ENCODE assay signal across 11 cellular contexts in the genomic region with DNA sequence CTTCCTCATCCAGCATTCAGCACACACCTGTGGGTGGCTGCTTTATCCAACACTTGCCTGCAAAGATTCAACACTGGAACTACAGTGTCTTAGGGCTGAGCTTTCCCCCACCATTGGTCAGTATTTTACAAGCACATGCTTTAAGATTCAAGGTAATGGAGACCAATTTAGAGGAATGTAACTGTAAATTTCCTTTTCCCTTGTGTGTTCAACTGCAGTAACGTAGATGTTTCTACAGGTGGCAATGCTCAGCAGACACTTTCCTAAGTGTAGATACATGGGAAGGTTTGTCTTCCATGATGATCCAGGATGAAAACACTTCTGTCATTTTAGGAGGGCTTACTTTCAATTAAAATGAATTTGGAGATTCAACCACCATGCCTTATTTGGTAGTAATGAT.
DNase-seq lines count a peak whose midpoint lies in the region; ATAC-seq and TF ChIP-seq lines count a peak whose summit lies in the region.
"Had no signal": no experiment of that assay in that cellular context is flagged by ENCODE, and none has a peak within 500 bp of the region (broad histone marks: within the 10 kb centered on the region; RNA-seq: fewer than 3 reads in every experiment).

No MANE protein-coding gene starts in this region.

- intact Hi-C loops in CD14-positive monocyte (cut with micrococcal nuclease) = no loop called here

- H3K9me3 Mint-ChIP-seq in CD14-positive monocyte = peaks cover 0 to 4% (median 0%) of the 10 kb centered on the region in 7 donors

- H3K9me3 ChIP-seq in adipocyte (ENCODE audit: control insufficient read depth, low read length) (no peaks in the 10 kb centered on the region), neuronal stem cell (replicated peaks in 1 of 2; ENCODE audit: control insufficient read depth in 2 of 2, insufficient read depth in 1 of 2, low read depth in 1 of 2, low read length in 2 of 2) (no peaks in the 10 kb centered on the region)
- H3K9me3 ChIP-seq: uterus had no signal

- H3K23ac ChIP-seq in neuronal stem cell (ENCODE audit: low read depth, low read length, poor library complexity) = no peak overlapping the region

- H3K27ac Mint-ChIP-seq in CD14-positive monocyte = no peak overlapping the region

- TF ChIP-seq CTCF in CD14-positive monocyte (IDR thresholded peaks at IDR 0.05) = peak; percentile 24

- DNase-seq in CD14-positive monocyte (ENCODE audit: low spot score) (no peak), HT-29 (ENCODE audit: low spot score) (peak; percentile 18), adipocyte (ENCODE audit: low read depth) (peak; percentile 1), left kidney (ENCODE audit: low read depth, low spot score) (peak; percentile 58), neuronal stem cell (ENCODE audit: low spot score) (no peak), GM19238 (ENCODE audit: insufficient read length, low spot score) (no peak)
- DNase-seq in stimulated activated CD4-positive, alpha-beta T cell treated with anti-CD3 and anti-CD28 coated beads, Interleukin-12 subunit alpha, Interleukin-12 subunit beta, amount 100 ng/mL, for 4 hours = no peak
- DNase-seq: activated naive CD4-positive, alpha-beta T cell treated with Interleukin-2 at 50 U/mL for 16 hours; stimulated activated CD4-positive, alpha-beta T cell treated with anti-CD3 and anti-CD28 coated beads, Interleukin-4, amount 100 ng/mL, for 4 hours; uterus had no signal

- H2BK120ac ChIP-seq in neuronal stem cell (ENCODE audit: low read depth, low read length) = no peak overlapping the region

- H3K4me1 ChIP-seq in adipocyte (ENCODE audit: control insufficient read depth, insufficient read depth, low read length) (no peaks in the 10 kb centered on the region), neuronal stem cell (ENCODE audit: control insufficient read depth in 2 of 2, insufficient read depth in 1 of 2, low read depth in 1 of 2, low read length in 2 of 2) (peaks cover 0 to 2% of the 10 kb centered on the region in 2 donors)
- H3K4me1 ChIP-seq: uterus had no signal

- H3K36me3 Mint-ChIP-seq in CD14-positive monocyte = no peaks in the 10 kb centered on the region

- no peak for ATAC-seq in GM18520 (IDR thresholded peaks at IDR 0.05; ENCODE audit: unreplicated experiment)

- H3K27me3 ChIP-seq in adipocyte (replicated peaks; ENCODE audit: control insufficient read depth, insufficient read depth, low read length) = peaks cover 32% of the 10 kb centered on the region
- no peaks in the 10 kb centered on the region for H3K27me3 ChIP-seq in neuronal stem cell (ENCODE audit: control insufficient read depth in 3 of 3, insufficient read depth in 3 of 3, low read depth in 1 of 3, low read length in 3 of 3)
- H3K27me3 ChIP-seq: uterus had no signal

- no peaks in the 10 kb centered on the region for H3K79me1 ChIP-seq in neuronal stem cell (ENCODE audit: low read depth, low read length)

- H2BK12ac ChIP-seq in neuronal stem cell (ENCODE audit: low read length) = no peak overlapping the region

- no peak overlapping the region for H4K91ac ChIP-seq in neuronal stem cell (ENCODE audit: low read depth, low read length, poor library complexity)

- no peak overlapping the region for H2AFZ ChIP-seq in neuronal stem cell (ENCODE audit: low read length)

- no peak overlapping the region for H4K8ac ChIP-seq in neuronal stem cell (ENCODE audit: low read depth, low read length)

- H2BK15ac ChIP-seq in neuronal stem cell (ENCODE audit: low read length) = no peak overlapping the region

- H2AK5ac ChIP-seq in neuronal stem cell (ENCODE audit: low read depth, low read length) = no peak overlapping the region

- peaks cover 3 to 7% (median 4%) of the 10 kb centered on the region in 3 donors for H3K27me3 Mint-ChIP-seq in CD14-positive monocyte (ENCODE audit: low read depth in 3 of 3)

- no peak overlapping the region for H3K4me3 ChIP-seq in adipocyte (ENCODE audit: low read length)
- no peak overlapping the region for H3K4me3 ChIP-seq in neuronal stem cell (ENCODE audit: low read length in 2 of 2)
- H3K4me3 ChIP-seq: uterus had no signal

- H3K14ac ChIP-seq in neuronal stem cell (ENCODE audit: low read length) = no peak overlapping the region

- no peak overlapping the region for H3K18ac ChIP-seq in neuronal stem cell (ENCODE audit: low read length)

- no peak overlapping the region for H3K27ac ChIP-seq in neuronal stem cell (replicated peaks; ENCODE audit: low read length)
- H3K27ac ChIP-seq: uterus had no signal

- H3K9ac ChIP-seq in adipocyte (ENCODE audit: low read length) (no peak overlapping the region), neuronal stem cell (ENCODE audit: low read depth, low read length, poor library complexity) (no peak overlapping the region)

- no peak overlapping the region for H3K4ac ChIP-seq in neuronal stem cell (ENCODE audit: low read length)

- no CpG with 5 or more reads among the region's 1 CpG for WGBS in neuronal stem cell (ENCODE audit: extremely low coverage in 2 of 2, insufficient read length in 2 of 2, insufficient replicate concordance in 1 of 2), 2 donors

- H3K4me2 ChIP-seq in neuronal stem cell (ENCODE audit: insufficient read depth, low read length, poor library complexity, severe bottlenecking) = no peak overlapping the region

- no peaks in the 10 kb centered on the region for H3K36me3 ChIP-seq in adipocyte (ENCODE audit: control insufficient read depth, insufficient read depth, low read length, severe bottlenecking)
- H3K36me3 ChIP-seq in neuronal stem cell (replicated peaks in 1 of 2; ENCODE audit: control insufficient read depth in 2 of 2, insufficient read depth in 2 of 2, low read length in 2 of 2) = no peaks in the 10 kb centered on the region
- H3K36me3 ChIP-seq: uterus had no signal

- H2BK5ac ChIP-seq in neuronal stem cell (ENCODE audit: low read length) = no peak overlapping the region

- no peak overlapping the region for H3K4me3 Mint-ChIP-seq in CD14-positive monocyte

- no peaks in the 10 kb centered on the region for H3K4me1 Mint-ChIP-seq in CD14-positive monocyte

Comparison
In these comparisons a context has a peak if more than half of its experiments do, and no peak if none do; other contexts are left out.
1. DNase-seq: peak in HT-29 (single experiment), adipocyte (single experiment) and left kidney (single experiment); none in CD14-positive monocyte (single experiment), neuronal stem cell (single experiment), GM19238 (single experiment) and stimulated activated CD4-positive, alpha-beta T cell treated with anti-CD3 and anti-CD28 coated beads, Interleukin-12 subunit alpha, Interleukin-12 subunit beta, amount 100 ng/mL, for 4 hours (single experiment).